In genomic region chr19:10855879-10856522, GRCh38 we compare ENCODE assay signal across 8 cellular contexts. TPM values are rescaled to one million over a fixed set of nuclear protein-coding genes. Genes with fewer than 3 reads are reported as not detected.
DNase-seq lines count a peak whose midpoint lies in the region; ATAC-seq and TF ChIP-seq lines count a peak whose summit lies in the region.

No MANE protein-coding gene starts in this region.

- no peaks in the 10 kb centered on the region for H3K9me3 Mint-ChIP-seq in activated CD8-positive, alpha-beta T cell treated with anti-CD3 and anti-CD28 coated beads, Interleukin-2, amount 10 ng/mL, durations not matched to agents 7 days and 5 days (ENCODE audit: insufficient read depth)
- no peaks in the 10 kb centered on the region for H3K9me3 Mint-ChIP-seq in memory B cell

- H3K4me1 ChIP-seq in HEK293 (ENCODE audit: control insufficient read depth, insufficient read depth, low read length) = no peaks in the 10 kb centered on the region

- no peak overlapping the region for H3K4me3 Mint-ChIP-seq in activated CD8-positive, alpha-beta T cell treated with anti-CD3 and anti-CD28 coated beads, Interleukin-2, amount 10 ng/mL, durations not matched to agents 7 days and 5 days
- no peak overlapping the region for H3K4me3 Mint-ChIP-seq in memory B cell

- H3K9me3 ChIP-seq in HEK293 (ENCODE audit: control insufficient read depth, insufficient read depth, low read depth, low read length) = no peaks in the 10 kb centered on the region

- no peaks in the 10 kb centered on the region for H3K36me3 Mint-ChIP-seq in activated CD8-positive, alpha-beta T cell treated with anti-CD3 and anti-CD28 coated beads, Interleukin-2, amount 10 ng/mL, durations not matched to agents 7 days and 5 days (ENCODE audit: low read depth)
- H3K36me3 Mint-ChIP-seq in memory B cell = no peaks in the 10 kb centered on the region

- no peak overlapping the region for H3K27ac Mint-ChIP-seq in activated CD8-positive, alpha-beta T cell treated with anti-CD3 and anti-CD28 coated beads, Interleukin-2, amount 10 ng/mL, durations not matched to agents 7 days and 5 days
- H3K27ac Mint-ChIP-seq in memory B cell = no peak overlapping the region

- no peaks in the 10 kb centered on the region for H3K36me3 ChIP-seq in HEK293 (ENCODE audit: control insufficient read depth in 2 of 2, insufficient read depth in 1 of 2, low read length in 2 of 2)

- H3K4me1 Mint-ChIP-seq in activated CD8-positive, alpha-beta T cell treated with anti-CD3 and anti-CD28 coated beads, Interleukin-2, amount 10 ng/mL, durations not matched to agents 7 days and 5 days (ENCODE audit: low read depth) = peaks cover 4% of the 10 kb centered on the region
- peaks cover 2% of the 10 kb centered on the region for H3K4me1 Mint-ChIP-seq in memory B cell

- POLR2A ChIA-PET in HEK293 (lab: Yijun Ruan, JAX) = interaction anchor here (1.2 to 2.3 kb wide), 2 partner anchors 20 to 21 kb away, joined by 3 to 9 read pairs; partner anchors contain the start of gene TMED1
- POLR2A ChIA-PET in activated CD8-positive, alpha-beta T cell treated with anti-CD3 and anti-CD28 coated beads, Interleukin-2, amount 10 ng/mL, durations not matched to agents 7 days and 5 days (lab: Charles Lee) = interaction anchor here (1.3 kb wide), 1 partner anchor 16 kb away, joined by 4 read pairs; no protein-coding TSS in a partner anchor

- H3K27me3 Mint-ChIP-seq in activated CD8-positive, alpha-beta T cell treated with anti-CD3 and anti-CD28 coated beads, Interleukin-2, amount 10 ng/mL, durations not matched to agents 7 days and 5 days (ENCODE audit: low read depth) = no peaks in the 10 kb centered on the region
- H3K27me3 Mint-ChIP-seq in memory B cell = no peaks in the 10 kb centered on the region

- no peak for ATAC-seq in activated CD8-positive, alpha-beta T cell treated with anti-CD3 and anti-CD28 coated beads, Interleukin-2, amount 10 ng/mL, durations not matched to agents 7 days and 5 days
- ATAC-seq in memory B cell (ENCODE audit: low read depth) (peak; percentile 43), HG02840 (IDR thresholded peaks at IDR 0.05; ENCODE audit: low FRiP score, unreplicated experiment) (no peak), HG03159 (IDR thresholded peaks at IDR 0.05; ENCODE audit: unreplicated experiment) (no peak), GM19452 (IDR thresholded peaks at IDR 0.05; ENCODE audit: unreplicated experiment) (no peak), GM21529 (IDR thresholded peaks at IDR 0.05; ENCODE audit: unreplicated experiment) (no peak)

- H3K4me3 ChIP-seq in HEK293 (ENCODE audit: low read depth, low read length) = no peak overlapping the region

- H3K27ac ChIP-seq in HEK293 (ENCODE audit: extremely low read depth, low read depth, low read length) = no peak overlapping the region

- CTCF ChIA-PET in HEK293 (lab: Yijun Ruan, JAX) = interaction anchor here (0.9 to 7.7 kb wide), 2 partner anchors 6 to 20 kb away, joined by 5 to 98 read pairs; partner anchors contain the start of gene TMED1
- CTCF ChIA-PET in activated CD8-positive, alpha-beta T cell treated with anti-CD3 and anti-CD28 coated beads, Interleukin-2, amount 10 ng/mL, durations not matched to agents 7 days and 5 days (lab: Charles Lee) = interaction anchor here (0.9 to 7.8 kb wide), 8 partner anchors 9 to 346 kb away, joined by 3 to 60 read pairs (median 4); partner anchors contain the start of genes DNM2 and TMED1

- peak; percentile 17 for DNase-seq in COLO668 (lab: John Stamatoyannopoulos, UW; ENCODE audit: unreplicated experiment)
- peak; percentile 47 for DNase-seq in activated CD8-positive, alpha-beta T cell treated with anti-CD3 and anti-CD28 coated beads, Interleukin-2, amount 10 ng/mL, durations not matched to agents 7 days and 5 days
- DNase-seq in memory B cell (ENCODE audit: low spot score in 2 of 2) = no peak

- peak; percentile 31; the same call in 1 of the 2 replicates for TF ChIP-seq CTCF in HEK293 (tag by site-specific recombination; IDR thresholded peaks at IDR 0.05)

TF ChIP-seq in HEK293, 187 proteins besides CTCF, POLR2A, EP300 and RAD21:
- TF ChIP-seq ZNF768 (tag by site-specific recombination; IDR thresholded peaks at IDR 0.05) (no peak), WT1 (tag by site-specific recombination; IDR thresholded peaks at IDR 0.05) (no peak), ZFP37 (tag by site-specific recombination; IDR thresholded peaks at IDR 0.05) (no peak), MEIS1 (CRISPR knock-in tag; IDR thresholded peaks at IDR 0.05; ENCODE audit: borderline replicate concordance) (no peak), ZNF488 (tag by site-specific recombination; IDR thresholded peaks at IDR 0.05) (no peak), ZNF521 (tag by site-specific recombination; IDR thresholded peaks at IDR 0.05) (no peak), ZXDB (tag by site-specific recombination; IDR thresholded peaks at IDR 0.05) (no peak), ZNF341 (tag by site-specific recombination; IDR thresholded peaks at IDR 0.05; ENCODE audit: low read depth) (no peak), ZNF549 (tag by site-specific recombination; IDR thresholded peaks at IDR 0.05) (no peak), ZNF785 (tag by site-specific recombination; IDR thresholded peaks at IDR 0.05) (no peak), ZNF639 (tag by site-specific recombination; IDR thresholded peaks at IDR 0.05) (no peak), ZSCAN30 (tag by site-specific recombination; IDR thresholded peaks at IDR 0.05) (no peak), KLF10 (tag by site-specific recombination; IDR thresholded peaks at IDR 0.05) (no peak), ZNF560 (tag by site-specific recombination; IDR thresholded peaks at IDR 0.05; ENCODE audit: borderline replicate concordance) (no peak), ZNF23 (tag by site-specific recombination; IDR thresholded peaks at IDR 0.05; ENCODE audit: borderline replicate concordance) (no peak), ZNF214 (tag by site-specific recombination; IDR thresholded peaks at IDR 0.05; ENCODE audit: borderline replicate concordance) (no peak)

RNA-seq across cellular contexts. Expression of gene C19orf38, which starts 7.8 kb away (rescaled TPM):
- 1 to 10 TPM; 1.1 to 2.2 TPM for total RNA-seq in activated CD8-positive, alpha-beta T cell treated with anti-CD3 and anti-CD28 coated beads, Interleukin-2, amount 10 ng/mL, durations not matched to agents 7 days and 5 days

RNA-seq across cellular contexts. Expression of gene CARM1, which starts 15.4 kb away (rescaled TPM):
- total RNA-seq in activated CD8-positive, alpha-beta T cell treated with anti-CD3 and anti-CD28 coated beads, Interleukin-2, amount 10 ng/mL, durations not matched to agents 7 days and 5 days = 10 to 100 TPM; 33.2 to 33.4 TPM

RNA-seq across cellular contexts. Expression of gene TMED1, which starts 20.0 kb away (rescaled TPM):
- 10 to 100 TPM in 1 of 2 experiments, 1 to 10 TPM in 1; 9.3 to 11.2 TPM for total RNA-seq in activated CD8-positive, alpha-beta T cell treated with anti-CD3 and anti-CD28 coated beads, Interleukin-2, amount 10 ng/mL, durations not matched to agents 7 days and 5 days

Comparison
In these comparisons a context has a peak if more than half of its experiments do, and no peak if none do; other contexts are left out.
1. DNase-seq: peak in COLO668 (single experiment) and activated CD8-positive, alpha-beta T cell treated with anti-CD3 and anti-CD28 coated beads, Interleukin-2, amount 10 ng/mL, durations not matched to agents 7 days and 5 days (single experiment); none in memory B cell (0 of 2).